ENCODE assay signal across 21 cellular contexts in the genomic region with DNA sequence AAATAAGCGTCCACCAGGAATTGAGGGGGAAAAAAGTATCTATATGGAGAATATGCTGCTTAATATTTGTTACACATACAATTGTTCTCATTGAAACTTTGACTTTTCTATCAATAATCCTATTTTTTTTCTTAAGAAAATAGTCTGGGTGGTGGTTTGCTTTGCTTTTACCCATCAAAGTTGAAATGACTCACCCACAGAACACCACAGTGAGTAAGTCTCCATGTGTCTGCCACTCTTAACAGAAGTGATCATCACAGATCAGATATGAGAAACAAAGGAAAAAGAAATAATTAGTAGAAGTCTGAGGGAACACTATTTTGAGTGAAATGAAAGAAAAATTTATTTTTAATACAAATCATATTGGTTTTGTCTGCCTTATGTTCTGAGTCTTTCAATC.
"Had no signal": no experiment of that assay in that cellular context is flagged by ENCODE, and none has a peak within 500 bp of the region (broad histone marks: within the 10 kb centered on the region; RNA-seq: fewer than 3 reads in every experiment).

No MANE protein-coding gene starts in this region.

- H3K36me3 ChIP-seq: colonic mucosa, heart right ventricle, neutrophil, right atrium auricular region, sigmoid colon, suprapubic skin, thyroid gland, upper lobe of right lung, vagina had no signal

- DNase-seq: colonic mucosa; dermis blood vessel endothelial cell; erythroblast; heart right ventricle; hypothalamus; mammary epithelial cell; mucosa of descending colon; naive thymus-derived CD8-positive, alpha-beta T cell; posterior cingulate gyrus; sigmoid colon; stimulated activated CD4-positive, alpha-beta T cell treated with anti-CD3 and anti-CD28 coated beads, Interleukin-2, amount 100 ng/mL, for 48 hours; stimulated activated naive CD8-positive, alpha-beta T cell treated with anti-CD3 and anti-CD28 coated beads, Interleukin-15, Interleukin-2, amounts not matched to agents 100 U/mL and 50 U/mL, for 24 hours; thyroid gland; upper lobe of right lung had no signal

- H3K4me1 ChIP-seq: colonic mucosa, foreskin keratinocyte, heart right ventricle, right atrium auricular region, sigmoid colon, suprapubic skin, thyroid gland, upper lobe of right lung, vagina had no signal

- H3K9me3 ChIP-seq: colonic mucosa, heart right ventricle, neutrophil, right atrium auricular region, sigmoid colon, suprapubic skin, thyroid gland, upper lobe of right lung, vagina had no signal

- H3K4me3 ChIP-seq: colonic mucosa, heart right ventricle, mucosa of descending colon, right atrium auricular region, sigmoid colon, skin epidermis, suprapubic skin, thyroid gland, upper lobe of right lung, vagina had no signal

- ATAC-seq: foreskin keratinocyte; heart right ventricle; left lobe of liver; mucosa of descending colon; naive thymus-derived CD8-positive, alpha-beta T cell; stimulated activated naive CD8-positive, alpha-beta T cell treated with anti-CD3 and anti-CD28 coated beads, Interleukin-15, Interleukin-2, amounts not matched to agents 100 U/mL and 50 U/mL, for 24 hours; upper lobe of right lung had no signal

- H3K27ac Mint-ChIP-seq: naive thymus-derived CD8-positive, alpha-beta T cell had no signal

- H3K36me3 Mint-ChIP-seq: naive thymus-derived CD8-positive, alpha-beta T cell had no signal

- H3K27me3 ChIP-seq: colonic mucosa, foreskin keratinocyte, heart right ventricle, neutrophil, right atrium auricular region, sigmoid colon, suprapubic skin, thyroid gland, upper lobe of right lung, vagina had no signal

- H3K27ac ChIP-seq: colonic mucosa, foreskin keratinocyte, heart right ventricle, neutrophil, right atrium auricular region, sigmoid colon, skin epidermis, suprapubic skin, thyroid gland, upper lobe of right lung, vagina had no signal

- H3K27me3 Mint-ChIP-seq: naive thymus-derived CD8-positive, alpha-beta T cell had no signal

- H3K4me1 Mint-ChIP-seq: naive thymus-derived CD8-positive, alpha-beta T cell had no signal

- H3K4me3 Mint-ChIP-seq: naive thymus-derived CD8-positive, alpha-beta T cell had no signal
